In genomic region chr21:44989943-44990780, GRCh38 we compare ENCODE assay signal across 21 cellular contexts. TPM values are rescaled to one million over a fixed set of nuclear protein-coding genes. Genes with fewer than 3 reads are reported as not detected.
DNase-seq lines count a peak whose midpoint lies in the region; ATAC-seq and TF ChIP-seq lines count a peak whose summit lies in the region.
"Had no signal": no experiment of that assay in that cellular context is flagged by ENCODE, and none has a peak within 500 bp of the region (broad histone marks: within the 10 kb centered on the region; RNA-seq: fewer than 3 reads in every experiment).

No MANE protein-coding gene starts in this region.

- no peak for TF ChIP-seq CTCF in glutamatergic neuron (IDR thresholded peaks at IDR 0.05; ENCODE audit: partially characterized antibody, unreplicated experiment)
- TF ChIP-seq CTCF in mucosa of descending colon (IDR thresholded peaks at IDR 0.05) = no peak

- H3K4me1 ChIP-seq in mucosa of descending colon (ENCODE audit: low read depth) = no peaks in the 10 kb centered on the region

- H3K36me3 ChIP-seq in mucosa of descending colon (ENCODE audit: low read depth) = no peaks in the 10 kb centered on the region
- H3K36me3 ChIP-seq: gastrocnemius medialis had no signal

- no peaks in the 10 kb centered on the region for H3K36me3 Mint-ChIP-seq in glutamatergic neuron (ENCODE audit: unreplicated experiment)
- no peaks in the 10 kb centered on the region for H3K36me3 Mint-ChIP-seq in T-helper 2 cell treated with Interferon-gamma antibody and Interleukin-4, amounts not matched to agents 5 μg/mL and 100 μg/mL, for 36 hours (ENCODE audit: low read depth)
- H3K36me3 Mint-ChIP-seq: mesothelial cell of epicardium had no signal

- no peak overlapping the region for H3K4me3 ChIP-seq in mucosa of descending colon
- H3K4me3 ChIP-seq: gastrocnemius medialis had no signal

- ATAC-seq in Right ventricle myocardium inferior (no peak), mucosa of descending colon (no peak)
- ATAC-seq: activated T-helper 17 cell treated with anti-CD3 and anti-CD28 coated beads, Interleukin-2, amount 50 U/mL, for 72 hours; gastrocnemius medialis; stimulated activated naive CD8-positive, alpha-beta T cell treated with anti-CD3 and anti-CD28 coated beads, Interleukin-15, amount 100 ng/mL, for 72 hours had no signal

- H3K9me3 Mint-ChIP-seq in glutamatergic neuron (ENCODE audit: unreplicated experiment) = peaks cover 3% of the 10 kb centered on the region
- H3K9me3 Mint-ChIP-seq in T-helper 2 cell treated with Interferon-gamma antibody and Interleukin-4, amounts not matched to agents 5 μg/mL and 100 μg/mL, for 36 hours = no peaks in the 10 kb centered on the region
- H3K9me3 Mint-ChIP-seq: activated T-helper 17 cell treated with anti-CD3 and anti-CD28 coated beads, Interleukin-2, amount 50 U/mL, for 72 hours; mesothelial cell of epicardium; stimulated activated naive CD8-positive, alpha-beta T cell treated with anti-CD3 and anti-CD28 coated beads, Interleukin-15, amount 100 ng/mL, for 72 hours had no signal

- no peak overlapping the region for H3K4me3 Mint-ChIP-seq in glutamatergic neuron (ENCODE audit: unreplicated experiment)
- H3K4me3 Mint-ChIP-seq in T-helper 2 cell treated with Interferon-gamma antibody and Interleukin-4, amounts not matched to agents 5 μg/mL and 100 μg/mL, for 36 hours = no peak overlapping the region
- H3K4me3 Mint-ChIP-seq: activated T-helper 17 cell treated with anti-CD3 and anti-CD28 coated beads, Interleukin-2, amount 50 U/mL, for 72 hours; mesothelial cell of epicardium; stimulated activated naive CD8-positive, alpha-beta T cell treated with anti-CD3 and anti-CD28 coated beads, Interleukin-15, amount 100 ng/mL, for 72 hours had no signal

- no peaks in the 10 kb centered on the region for H3K9me3 ChIP-seq in mucosa of descending colon
- H3K9me3 ChIP-seq: gastrocnemius medialis had no signal

- intact Hi-C loops in Right ventricle myocardium inferior (cut with DNase I) = loop anchor here (5.0 kb wide), 1 partner anchor 33 kb away; no protein-coding TSS in a partner anchor
- intact Hi-C loops in cardiac septum (cut with DNase I) = no loop called here
- intact Hi-C loops in mucosa of descending colon (cut with DNase I, micrococcal nuclease) = no loop called here

- H3K27me3 Mint-ChIP-seq in glutamatergic neuron (ENCODE audit: unreplicated experiment) = peaks cover 4% of the 10 kb centered on the region
- no peaks in the 10 kb centered on the region for H3K27me3 Mint-ChIP-seq in T-helper 2 cell treated with Interferon-gamma antibody and Interleukin-4, amounts not matched to agents 5 μg/mL and 100 μg/mL, for 36 hours (ENCODE audit: low read depth)
- H3K27me3 Mint-ChIP-seq: activated T-helper 17 cell treated with anti-CD3 and anti-CD28 coated beads, Interleukin-2, amount 50 U/mL, for 72 hours; stimulated activated naive CD8-positive, alpha-beta T cell treated with anti-CD3 and anti-CD28 coated beads, Interleukin-15, amount 100 ng/mL, for 72 hours had no signal

- DNase-seq in Right ventricle myocardium inferior (ENCODE audit: missing footprints) (peak; percentile 68), cardiac septum (ENCODE audit: low spot score) (no peak), glutamatergic neuron (peak; percentile 24), mucosa of descending colon (peak in 2 of 3 donors; percentile 20 to 47), mucosa of gallbladder (ENCODE audit: low spot score) (no peak), NCI-H82 treated with DMSO at 0.1 percent for 48 hours (lab: John Stamatoyannopoulos, UW; ENCODE audit: unreplicated experiment) (no peak)
- DNase-seq in activated naive CD4-positive, alpha-beta T cell treated with Interleukin-2 at 50 U/mL for 16 hours = no peak
- no peak for DNase-seq in T-helper 2 cell treated with Interferon-gamma antibody and Interleukin-4, amounts not matched to agents 5 μg/mL and 100 μg/mL, for 36 hours (ENCODE audit: low spot score)
- DNase-seq: activated CD4-positive, alpha-beta T cell treated with anti-CD3 and anti-CD28 coated beads for 48 hours; dermis blood vessel endothelial cell; DMS79 treated with DMSO at 0.1 percent for 48 hours; gastrocnemius medialis; H7; left cardiac atrium; NCI-H1436; NCI-H526; stimulated activated CD4-positive, alpha-beta T cell treated with anti-CD3 and anti-CD28 coated beads, Interleukin-4, amount 100 ng/mL, for 4 hours; stimulated activated naive CD8-positive, alpha-beta T cell treated with anti-CD3 and anti-CD28 coated beads, Interleukin-15, amount 100 ng/mL, for 72 hours had no signal

- H3K27ac Mint-ChIP-seq in glutamatergic neuron (ENCODE audit: unreplicated experiment) = no peak overlapping the region
- no peak overlapping the region for H3K27ac Mint-ChIP-seq in T-helper 2 cell treated with Interferon-gamma antibody and Interleukin-4, amounts not matched to agents 5 μg/mL and 100 μg/mL, for 36 hours
- H3K27ac Mint-ChIP-seq: activated T-helper 17 cell treated with anti-CD3 and anti-CD28 coated beads, Interleukin-2, amount 50 U/mL, for 72 hours; progenitor cell of endocrine pancreas; stimulated activated naive CD8-positive, alpha-beta T cell treated with anti-CD3 and anti-CD28 coated beads, Interleukin-15, amount 100 ng/mL, for 72 hours had no signal

- peaks cover 12% of the 10 kb centered on the region for H3K4me1 Mint-ChIP-seq in glutamatergic neuron (ENCODE audit: low read depth, unreplicated experiment)
- no peaks in the 10 kb centered on the region for H3K4me1 Mint-ChIP-seq in T-helper 2 cell treated with Interferon-gamma antibody and Interleukin-4, amounts not matched to agents 5 μg/mL and 100 μg/mL, for 36 hours (ENCODE audit: low read depth)
- H3K4me1 Mint-ChIP-seq: activated T-helper 17 cell treated with anti-CD3 and anti-CD28 coated beads, Interleukin-2, amount 50 U/mL, for 72 hours; stimulated activated naive CD8-positive, alpha-beta T cell treated with anti-CD3 and anti-CD28 coated beads, Interleukin-15, amount 100 ng/mL, for 72 hours had no signal

RNA-seq across cellular contexts. Expression of gene SLX9, which starts 50.3 kb away (rescaled TPM):
- total RNA-seq in Right ventricle myocardium inferior (66.5 TPM), cardiac septum (35.8 TPM), glutamatergic neuron (ENCODE audit: unreplicated experiment) (30.7 TPM), mucosa of descending colon (10 to 100 TPM; 19.8 to 42.2 (median 20.9) TPM), mucosa of gallbladder (34.6 TPM)

Comparison
In these comparisons a context has a peak if more than half of its experiments do, and no peak if none do; other contexts are left out.
1. DNase-seq: peak in Right ventricle myocardium inferior (single experiment), glutamatergic neuron (single experiment) and mucosa of descending colon (2 of 3); none in cardiac septum (single experiment), mucosa of gallbladder (single experiment), activated naive CD4-positive, alpha-beta T cell treated with Interleukin-2 at 50 U/mL for 16 hours (single experiment), NCI-H82 treated with DMSO at 0.1 percent for 48 hours (single experiment) and T-helper 2 cell treated with Interferon-gamma antibody and Interleukin-4, amounts not matched to agents 5 μg/mL and 100 μg/mL, for 36 hours (single experiment).